In the genomic region with DNA sequence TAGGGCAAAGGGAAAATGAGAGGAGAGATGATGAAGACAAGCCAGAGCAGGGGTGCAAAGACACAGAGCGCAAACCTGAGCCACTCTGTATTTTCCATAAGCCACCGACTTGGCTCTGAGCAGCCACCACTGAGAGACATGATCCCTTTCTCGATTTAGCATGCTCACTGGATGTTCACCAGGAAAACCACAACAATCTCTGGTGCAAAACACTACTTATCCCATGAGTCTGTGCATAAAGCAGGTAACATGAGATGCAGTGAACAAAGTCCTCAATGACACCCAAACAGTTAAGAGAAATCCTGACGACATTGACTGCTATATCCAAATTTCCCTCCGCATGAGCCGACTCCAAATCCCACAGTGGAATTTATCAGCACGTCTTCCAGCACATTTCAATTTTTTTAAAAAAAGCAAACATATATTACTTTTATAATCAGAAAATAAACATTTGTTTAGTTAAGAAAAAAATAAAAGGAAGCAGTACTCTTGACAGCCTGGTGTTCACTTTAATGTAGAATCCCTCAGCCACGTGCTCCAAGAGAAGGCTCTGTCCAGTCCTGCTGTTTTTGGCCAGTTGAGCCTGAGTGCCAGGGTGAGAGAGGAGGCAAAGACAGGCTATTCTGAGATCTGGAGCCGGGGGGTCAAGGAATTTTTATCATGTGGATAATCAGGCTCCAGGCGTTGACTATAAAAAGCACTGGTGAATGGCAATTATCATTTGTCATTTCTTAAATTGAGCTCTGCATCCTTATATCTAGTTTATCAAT, we compare ENCODE assay signal across 18 cellular contexts.
DNase-seq lines count a peak whose midpoint lies in the region; ATAC-seq, FAIRE-seq and TF ChIP-seq lines count a peak whose summit lies in the region.
"Had no signal": no experiment of that assay in that cellular context is flagged by ENCODE, and none has a peak within 500 bp of the region (broad histone marks: within the 10 kb centered on the region; RNA-seq: fewer than 3 reads in every experiment).

No MANE protein-coding gene starts in this region.

- no peaks in the 10 kb centered on the region for H3K27me3 ChIP-seq in gastrocnemius medialis
- no peaks in the 10 kb centered on the region for H3K27me3 ChIP-seq in prostate gland (replicated peaks; ENCODE audit: insufficient read depth)
- H3K27me3 ChIP-seq in breast epithelium = no peaks in the 10 kb centered on the region
- H3K27me3 ChIP-seq: Peyer's patch, SJSA1 had no signal

- TF ChIP-seq CTCF in gastrocnemius medialis (IDR thresholded peaks at IDR 0.05 in 4 of 5, conservative IDR thresholded peaks at IDR 0.05 in 1 of 5) (no peak), prostate gland (IDR thresholded peaks at IDR 0.05) (no peak), breast epithelium (IDR thresholded peaks at IDR 0.05) (no peak)

- H3K36me3 ChIP-seq in gastrocnemius medialis (no peaks in the 10 kb centered on the region), prostate gland (no peaks in the 10 kb centered on the region), breast epithelium (no peaks in the 10 kb centered on the region)
- H3K36me3 ChIP-seq: Peyer's patch, SJSA1 had no signal

- FAIRE-seq in GM12892 (lab: Jason Lieb, UNC) (peak; percentile 74), islet of Langerhans (lab: Jason Lieb, UNC) (peak; percentile 96)
- FAIRE-seq: HepG2 had no signal

- no peak for TF ChIP-seq POLR2A in GM12892 (IDR thresholded peaks at IDR 0.05; ENCODE audit: low read depth, low read length)
- no peak for TF ChIP-seq POLR2A in gastrocnemius medialis (IDR thresholded peaks at IDR 0.05)
- TF ChIP-seq POLR2A in prostate gland (IDR thresholded peaks at IDR 0.05) = no peak
- no peak for TF ChIP-seq POLR2A in breast epithelium (IDR thresholded peaks at IDR 0.05)

- 67% methylated on average over 10 of the region's 10 CpGs for WGBS in prostate gland

- peak; percentile 66 to 78 for ATAC-seq in gastrocnemius medialis
- ATAC-seq: HepG2 had no signal

- peak; percentile 50 for DNase-seq in NCI-H2029 (lab: John Stamatoyannopoulos, UW)
- no peak for DNase-seq in NCI-H2029 treated with DMSO at 0.1 percent for 48 hours (lab: John Stamatoyannopoulos, UW)
- no peak for DNase-seq in GM12892 (ENCODE audit: insufficient read length)
- DNase-seq in gastrocnemius medialis = no peak
- DNase-seq in prostate gland (ENCODE audit: low spot score) = no peak
- no peak for DNase-seq in KBM-7
- DNase-seq in breast epithelium (ENCODE audit: low spot score in 2 of 2) = no peak
- DNase-seq: 8988T, DMS 273 treated with DMSO at 0.1 percent for 48 hours, DND-41, H9, NCI-H1417 treated with DMSO at 0.1 percent for 48 hours, NCI-H187 treated with DMSO at 0.1 percent for 48 hours, NCI-H524 treated with DMSO at 0.1 percent for 48 hours, Peyer's patch had no signal

- H3K4me3 ChIP-seq in gastrocnemius medialis (no peak overlapping the region), prostate gland (no peak overlapping the region), breast epithelium (no peak overlapping the region)
- H3K4me3 ChIP-seq: Peyer's patch, SJSA1 had no signal

- no peaks in the 10 kb centered on the region for H3K9me3 ChIP-seq in gastrocnemius medialis
- no peaks in the 10 kb centered on the region for H3K9me3 ChIP-seq in prostate gland
- no peaks in the 10 kb centered on the region for H3K9me3 ChIP-seq in breast epithelium
- H3K9me3 ChIP-seq: Peyer's patch, SJSA1 had no signal

- intact Hi-C loops in gastrocnemius medialis (cut with DNase I; ENCODE audit: low total_unique reads) (loop anchor here (5.0 kb wide), 1 partner anchor 93 kb away; no protein-coding TSS in a partner anchor), prostate gland (cut with DNase I) (no loop called here), breast epithelium (cut with DNase I; ENCODE audit: low total_unique reads) (no loop called here)

- H3K4me1 ChIP-seq in gastrocnemius medialis (peaks cover 59 to 61% of the 10 kb centered on the region in 2 donors), prostate gland (replicated peaks) (no peaks in the 10 kb centered on the region), breast epithelium (no peaks in the 10 kb centered on the region)
- H3K4me1 ChIP-seq: Peyer's patch had no signal

- H3K27ac ChIP-seq in gastrocnemius medialis (peak overlapping the region; percentile 68 to 80 (median 69)), prostate gland (no peak overlapping the region), breast epithelium (no peak overlapping the region)
- H3K27ac ChIP-seq: Peyer's patch, SJSA1 had no signal

- in situ Hi-C loops in gastrocnemius medialis (cut with MboI; ENCODE audit: low sequenced_read_pairs in 4 of 4) (loop anchor here in 3 of 4 donors (5.0 to 25.0 kb wide), 3 partner anchors 224 to 243 kb away; no protein-coding TSS in a partner anchor), KBM-7 (cut with MboI; ENCODE audit: low pct_unique_long_range_greater_than_20kb, low sequenced_read_pairs) (no loop called here)

Comparison
In these comparisons a context has a peak if more than half of its experiments do, and no peak if none do; other contexts are left out.
1. H3K27ac ChIP-seq: peak in gastrocnemius medialis (4 of 4); none in prostate gland (0 of 2) and breast epithelium (0 of 2).